In the genomic region with DNA sequence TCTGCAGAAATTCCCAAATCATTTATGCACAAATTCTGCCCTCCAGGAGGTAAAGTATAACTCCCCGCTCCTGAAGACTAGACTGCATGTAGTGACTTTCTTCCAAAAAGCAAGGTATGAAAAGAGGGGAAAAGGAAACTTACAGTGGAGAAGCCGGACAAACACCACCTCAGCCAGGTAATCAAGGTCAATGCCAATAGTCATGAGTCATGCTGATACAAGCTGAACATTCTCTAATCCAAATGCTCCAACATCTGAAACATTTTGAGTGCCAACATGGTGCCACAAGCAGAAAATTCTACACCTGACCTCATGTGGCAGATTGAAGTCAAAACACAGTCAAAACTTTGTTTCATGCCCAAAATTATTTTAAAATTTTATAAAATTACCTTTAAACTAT, we compare ENCODE assay signal across 35 cellular contexts.
"Had no signal": no experiment of that assay in that cellular context is flagged by ENCODE, and none has a peak within 500 bp of the region (broad histone marks: within the 10 kb centered on the region; RNA-seq: fewer than 3 reads in every experiment).

No MANE protein-coding gene starts in this region.

- H3K4me3 ChIP-seq: Peyer's patch had no signal

- H3K9me3 ChIP-seq: Peyer's patch had no signal

- H3K27ac ChIP-seq: Peyer's patch, RWPE1, WERI-Rb-1 had no signal

- H3K4me1 ChIP-seq: Peyer's patch had no signal

- H3K27me3 ChIP-seq: Peyer's patch had no signal

- DNase-seq: activated CD4-positive, alpha-beta T cell treated with anti-CD3 and anti-CD28 coated beads for 1 hour; activated CD4-positive, alpha-beta T cell treated with anti-CD3 and anti-CD28 coated beads for 48 hours; activated CD4-positive, CD25-positive, alpha-beta regulatory T cell; activated CD8-positive, alpha-beta T cell treated with anti-CD3 and anti-CD28 coated beads for 36 hours; activated effector memory CD4-positive, alpha-beta T cell treated with anti-CD3 and anti-CD28 coated beads, Interleukin-2, amount 50 U/mL, for 16 hours; activated naive CD4-positive, alpha-beta T cell; activated naive CD4-positive, alpha-beta T cell treated with anti-CD3 and anti-CD28 coated beads, Interleukin-2, amount 50 U/mL, for 16 hours; activated naive CD8-positive, alpha-beta T cell treated with anti-CD3 and anti-CD28 coated beads for 36 hours; activated T-cell treated with anti-CD3 and anti-CD28 coated beads, Interleukin-2, amount 50 U/mL, for 1 hour; activated T-cell treated with anti-CD3 and anti-CD28 coated beads, Interleukin-2, amount 50 U/mL, for 72 hours; amniotic stem cell; aorta; caudate nucleus; cerebellar nuclear complex; Kasumi-1; KG1; MM.1S; MV-4-11; NCI-H1092; NCI-H1436 treated with DMSO at 0.1 percent for 48 hours; NCI-H1694 treated with DMSO at 0.1 percent for 48 hours; NCI-H2029; NCI-H2107; NCI-H2171; NCI-H510A; NCI-H526; Peyer's patch; Right ventricle myocardium superior; SW 1271; T-helper 1 cell; T-helper 2 cell; T1000; WERI-Rb-1 had no signal

- ATAC-seq: activated CD8-positive, alpha-beta T cell treated with anti-CD3 and anti-CD28 coated beads for 36 hours; activated T-cell treated with anti-CD3 and anti-CD28 coated beads, Interleukin-2, amount 50 U/mL, for 72 hours; activated T-helper 17 cell treated with anti-CD3 and anti-CD28 coated beads, Interleukin-2, amount 50 U/mL, for 72 hours had no signal

- H3K36me3 ChIP-seq: Peyer's patch, WERI-Rb-1 had no signal
